In the genomic region with DNA sequence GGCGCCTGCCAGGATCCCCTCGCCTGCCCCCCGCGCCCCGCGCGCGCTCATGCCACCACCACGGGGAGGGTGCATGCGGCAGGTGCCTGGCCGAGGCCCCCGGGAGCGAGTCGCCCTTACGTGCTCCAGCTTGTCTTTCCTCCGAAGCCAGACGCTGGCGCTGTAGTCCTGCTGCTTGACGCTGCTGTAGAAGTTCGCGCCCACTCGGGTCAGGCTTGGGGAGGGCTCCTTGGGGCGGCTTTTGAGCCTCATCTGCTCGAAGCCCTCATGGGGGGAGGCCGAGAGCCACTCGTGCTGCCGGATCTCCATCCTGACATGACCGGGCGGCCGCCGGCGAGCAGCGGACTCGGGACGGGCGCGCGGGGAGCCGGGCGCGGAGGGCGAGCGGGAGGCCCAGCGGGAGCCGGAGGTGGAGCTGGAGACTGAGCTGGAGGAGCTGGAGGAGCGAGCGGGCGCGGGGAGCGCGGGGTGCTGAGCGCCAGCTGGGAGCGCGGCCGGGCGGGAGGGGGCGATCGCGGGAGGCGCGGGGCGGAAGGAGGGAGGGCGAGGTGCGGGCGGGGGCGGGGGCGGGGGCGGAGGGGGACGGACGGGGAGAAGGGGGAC, we compare ENCODE assay signal across 7 cellular contexts. TPM values are rescaled to one million over a fixed set of nuclear protein-coding genes. Genes with fewer than 3 reads are reported as not detected.
DNase-seq lines count a peak whose midpoint lies in the region; ATAC-seq and TF ChIP-seq lines count a peak whose summit lies in the region.

No MANE protein-coding gene starts in this region.

- peak overlapping the region; percentile 64 for H3K9ac ChIP-seq in mammary epithelial cell (ENCODE audit: insufficient read depth, low read length)

- dilution Hi-C loops in mammary epithelial cell (cut with HindIII; ENCODE audit: low sequenced_read_pairs): no loop called here

- 1% methylated on average over 35 of the region's 70 CpGs for WGBS in mammary epithelial cell (ENCODE audit: low coverage, missing lambda C conversion rate)
- 0 to 7% methylated on average over 1 to 3 of the region's 70 CpGs for WGBS in thyroid gland, 2 donors

- H2AFZ ChIP-seq in mammary epithelial cell (ENCODE audit: low read depth, low read length): peak overlapping the region; percentile 91

- H4K20me1 ChIP-seq in mammary epithelial cell (ENCODE audit: insufficient read depth, low read length): no peaks in the 10 kb centered on the region

- H3K4me2 ChIP-seq in mammary epithelial cell (ENCODE audit: insufficient read depth, low read depth, low read length): peak overlapping the region; percentile 96

- intact Hi-C loops in mammary epithelial cell (cut with micrococcal nuclease): loop anchor here (1.0 to 5.0 kb wide), 4 partner anchors 57 to 263 kb away; no protein-coding TSS in a partner anchor
- intact Hi-C loops in left lung (cut with DNase I): no loop called here
- intact Hi-C loops in thyroid gland (cut with DNase I): no loop called here

- ATAC-seq in GM19438 (IDR thresholded peaks at IDR 0.05; ENCODE audit: low read depth, unreplicated experiment) (peak; percentile 52), left lung (peak; percentile 92), GM18873 (IDR thresholded peaks at IDR 0.05; ENCODE audit: low FRiP score, unreplicated experiment) (no peak)

- BruUV-seq in mammary epithelial cell (replicated peaks; lab: Mats Ljungman, UMichigan): no TSS peak

- peak; percentile 15 to 58 for TF ChIP-seq CTCF in mammary epithelial cell (conservative IDR thresholded peaks at IDR 0.05 in 1 of 2, IDR thresholded peaks at IDR 0.05 in 1 of 2; ENCODE audit: extremely low read depth in 1 of 2, insufficient read depth in 1 of 2, low read depth in 1 of 2, low read length in 2 of 2)
- TF ChIP-seq CTCF in left lung (IDR thresholded peaks at IDR 0.05): no peak
- TF ChIP-seq CTCF in thyroid gland (IDR thresholded peaks at IDR 0.05): no peak

- H3K4me3 ChIP-seq in mammary epithelial cell (replicated peaks in 1 of 3; ENCODE audit: insufficient read depth in 1 of 3, low read depth in 2 of 3, low read length in 3 of 3) (peak overlapping the region; percentile 74 to 92 (median 85)), left lung (peak overlapping the region; percentile 21 to 27), thyroid gland (replicated peaks in 1 of 3) (peak overlapping the region in 1 of 3 donors; percentile 8)

- peaks cover 3% of the 10 kb centered on the region for H3K36me3 ChIP-seq in mammary epithelial cell (ENCODE audit: insufficient read depth, low read length)
- H3K36me3 ChIP-seq in left lung: no peaks in the 10 kb centered on the region
- H3K36me3 ChIP-seq in thyroid gland: no peaks in the 10 kb centered on the region

- no peak for TF ChIP-seq POLR2A in thyroid gland (IDR thresholded peaks at IDR 0.05)

- H3K27ac ChIP-seq in mammary epithelial cell (ENCODE audit: insufficient read depth, low read depth, low read length): peak overlapping the region; percentile 34
- H3K27ac ChIP-seq in left lung: no peak overlapping the region
- no peak overlapping the region for H3K27ac ChIP-seq in thyroid gland

- DNase-seq in NCI-H2107 treated with DMSO at 0.1 percent for 48 hours (lab: John Stamatoyannopoulos, UW; ENCODE audit: unreplicated experiment): peak; percentile 58
- peak; percentile 75 for DNase-seq in mammary epithelial cell
- peak; percentile 56 to 76 for DNase-seq in left lung
- peak; percentile 8 for DNase-seq in thyroid gland
- DNase-seq in T-helper 1 cell: no peak

- H3K27me3 ChIP-seq in mammary epithelial cell (ENCODE audit: insufficient read depth, low read length): no peaks in the 10 kb centered on the region
- peaks cover 38 to 83% of the 10 kb centered on the region in 2 donors for H3K27me3 ChIP-seq in left lung
- H3K27me3 ChIP-seq in thyroid gland: no peaks in the 10 kb centered on the region

- peaks cover 50% of the 10 kb centered on the region for H3K79me2 ChIP-seq in mammary epithelial cell (ENCODE audit: insufficient read depth, low read length)

- in situ Hi-C loops in mammary epithelial cell (cut with MboI; ENCODE audit: low sequenced_read_pairs in 2 of 2): no loop called here

- CTCF ChIA-PET in mammary epithelial cell (lab: Charles Lee; ENCODE audit: low non-redundant PET): interaction anchor here (0.5 to 1.3 kb wide), 5 partner anchors 81 to 316 kb away, joined by 3 to 12 read pairs (median 3); no protein-coding TSS in a partner anchor

- H3K4me1 ChIP-seq in mammary epithelial cell (ENCODE audit: insufficient read depth, low read length): peaks cover 27% of the 10 kb centered on the region
- peaks cover 3 to 13% of the 10 kb centered on the region in 2 donors for H3K4me1 ChIP-seq in left lung
- H3K4me1 ChIP-seq in thyroid gland: peaks cover 0 to 7% of the 10 kb centered on the region in 2 donors

- H3K9me3 ChIP-seq in mammary epithelial cell (replicated peaks; ENCODE audit: insufficient read depth, low read length) (no peaks in the 10 kb centered on the region), left lung (no peaks in the 10 kb centered on the region), thyroid gland (no peaks in the 10 kb centered on the region)

RNA-seq across cellular contexts. Expression of a gene that starts 0.4 kb away (rescaled TPM):
- total RNA-seq in mammary epithelial cell (10 to 100 TPM in 1 of 2 donors, 1 to 10 TPM in 1; 6.5 to 25.1 TPM), left lung (10 to 100 TPM in 1 of 2 donors, under 1 TPM in 1; 0.55 to 11.0 TPM), thyroid gland (under 1 TPM in 2 of 4 donors, not detected in 2; 0.33 to 0.54 TPM)
- 7.4 TPM for polyA plus RNA-seq in mammary epithelial cell
- 11.5 TPM for polyA minus RNA-seq in mammary epithelial cell

Comparison
In these comparisons a context has a peak if more than half of its experiments do, and no peak if none do; other contexts are left out.
1. DNase-seq: peak in NCI-H2107 treated with DMSO at 0.1 percent for 48 hours (single experiment), mammary epithelial cell (single experiment), left lung (2 of 2) and thyroid gland (2 of 2); none in T-helper 1 cell (0 of 5).
2. CTCF ChIP-seq: peak in mammary epithelial cell (2 of 2); none in left lung (0 of 2) and thyroid gland (0 of 6).